Comparison of ENCODE assay signal across 8 cellular contexts in genomic region chr15:101242160-101242998, GRCh38. TPM values are rescaled to one million over a fixed set of nuclear protein-coding genes. Genes with fewer than 3 reads are reported as not detected.
DNase-seq lines count a peak whose midpoint lies in the region; ATAC-seq and TF ChIP-seq lines count a peak whose summit lies in the region.

No MANE protein-coding gene starts in this region.

- peaks cover 4 to 24% of the 10 kb centered on the region in 2 donors for H3K36me3 Mint-ChIP-seq in CD14-positive monocyte
- peaks cover 4% of the 10 kb centered on the region for H3K36me3 Mint-ChIP-seq in endodermal cell (ENCODE audit: low read depth)

- TF ChIP-seq POLR2A in spleen (IDR thresholded peaks at IDR 0.05) = no peak

- peak; percentile 83 for ATAC-seq in GM19351 (IDR thresholded peaks at IDR 0.05; ENCODE audit: unreplicated experiment)
- peak; percentile 84 for ATAC-seq in HG03460 (IDR thresholded peaks at IDR 0.05; ENCODE audit: unreplicated experiment)

- H3K9me3 Mint-ChIP-seq in CD14-positive monocyte (no peaks in the 10 kb centered on the region), endodermal cell (no peaks in the 10 kb centered on the region)

- TF ChIP-seq CTCF in CD14-positive monocyte (IDR thresholded peaks at IDR 0.05) (no peak), VCaP (conservative IDR thresholded peaks at IDR 0.05) (no peak), endodermal cell (conservative IDR thresholded peaks at IDR 0.05) (no peak), spleen (IDR thresholded peaks at IDR 0.05 in 8 of 11, conservative IDR thresholded peaks at IDR 0.05 in 3 of 11) (peak in 1 of 11 experiments; percentile 9)

- WGBS in endodermal cell (ENCODE audit: insufficient coverage in 1 of 2, insufficient read length in 1 of 2), 2 experiments = 92 to 95% methylated on average over 8 to 12 of the region's 12 CpGs
- 13 to 32% (median 18%) methylated on average over 12 of the region's 12 CpGs for WGBS in spleen, 5 donors

- H3K36me3 ChIP-seq in endodermal cell (ENCODE audit: control insufficient read depth, insufficient read depth, low read length) (peaks cover 9% of the 10 kb centered on the region), spleen (no peaks in the 10 kb centered on the region)

- H3K4me3 Mint-ChIP-seq in CD14-positive monocyte = peak overlapping the region; percentile 70 to 76
- peak overlapping the region; percentile 24 for H3K4me3 Mint-ChIP-seq in endodermal cell

- intact Hi-C loops in CD14-positive monocyte (cut with micrococcal nuclease) = loop anchor here (1.0 to 5.0 kb wide), 3 partner anchors 8 to 50 kb away; no protein-coding TSS in a partner anchor
- intact Hi-C loops in spleen (cut with DNase I; ENCODE audit: low total_unique reads) = no loop called here

- no peak overlapping the region for H3K4me3 ChIP-seq in endodermal cell (ENCODE audit: low read length)
- peak overlapping the region in 7 of 8 donors; percentile 18 to 66 (median 27) for H3K4me3 ChIP-seq in spleen

- H3K4me1 Mint-ChIP-seq in CD14-positive monocyte = peaks cover 96% of the 10 kb centered on the region
- H3K4me1 Mint-ChIP-seq in endodermal cell = peaks cover 68% of the 10 kb centered on the region

- peak overlapping the region; percentile 4 for H3K9ac ChIP-seq in endodermal cell (ENCODE audit: extremely low read depth, low read length, poor library complexity, severe bottlenecking)

- peaks cover 0 to 2% (median 0%) of the 10 kb centered on the region in 3 donors for H3K27me3 Mint-ChIP-seq in CD14-positive monocyte (ENCODE audit: low read depth in 3 of 3)
- no peaks in the 10 kb centered on the region for H3K27me3 Mint-ChIP-seq in endodermal cell (ENCODE audit: insufficient read depth)

- H3K4me1 ChIP-seq in endodermal cell (ENCODE audit: control insufficient read depth, insufficient read depth, low read length) (peaks cover 18% of the 10 kb centered on the region), spleen (peaks cover 68 to 100% (median 95%) of the 10 kb centered on the region in 6 donors)

- peak; percentile 79 for DNase-seq in CD14-positive monocyte (ENCODE audit: low spot score)
- DNase-seq in endodermal cell = peak; percentile 36
- peak; percentile 83 for DNase-seq in spleen
- DNase-seq in superior temporal gyrus (ENCODE audit: extremely low spot score) = no peak
- no peak for DNase-seq in NCI-H526 treated with DMSO at 0.1 percent for 48 hours (lab: John Stamatoyannopoulos, UW)

- H3K27ac ChIP-seq in VCaP (peak overlapping the region; percentile 90), endodermal cell (ENCODE audit: low read depth, low read length) (no peak overlapping the region), spleen (peak overlapping the region; percentile 57 to 90 (median 82))

- H3K9me3 ChIP-seq in endodermal cell (ENCODE audit: control insufficient read depth, low read length) (no peaks in the 10 kb centered on the region), spleen (no peaks in the 10 kb centered on the region)

- H3K27ac Mint-ChIP-seq in CD14-positive monocyte (peak overlapping the region; percentile 89 to 97 (median 96)), endodermal cell (peak overlapping the region; percentile 82)

- no peaks in the 10 kb centered on the region for H3K27me3 ChIP-seq in endodermal cell (ENCODE audit: control insufficient read depth, insufficient read depth, low read length, poor library complexity, severe bottlenecking)
- H3K27me3 ChIP-seq in spleen (replicated peaks in 1 of 7) = no peaks in the 10 kb centered on the region

RNA-seq across cellular contexts. Expression of gene CHSY1, which starts 9.5 kb away (rescaled TPM):
- 1 to 10 TPM; 2.7 to 3.0 TPM for polyA plus RNA-seq in CD14-positive monocyte
- 10 to 100 TPM; 33.3 to 39.9 TPM for total RNA-seq in endodermal cell
- 29.5 TPM for polyA plus RNA-seq in endodermal cell (2013, experiment 1 of 2)
- 29.7 TPM for polyA plus RNA-seq in endodermal cell (2013, experiment 2 of 2)
- total RNA-seq in spleen = 10 to 100 TPM; 50.2 to 99.5 (median 55.9) TPM
- 1 to 10 TPM; 6.8 to 9.2 (median 8.3) TPM for polyA plus RNA-seq in spleen

RNA-seq across cellular contexts. Expression of gene SELENOS, which starts 34.9 kb away (rescaled TPM):
- 10 to 100 TPM; 51.6 to 70.2 TPM for polyA plus RNA-seq in CD14-positive monocyte
- 10 to 100 TPM; 56.1 to 60.5 TPM for total RNA-seq in endodermal cell
- 63.3 TPM for polyA plus RNA-seq in endodermal cell (2013, experiment 1 of 2)
- 61.3 TPM for polyA plus RNA-seq in endodermal cell (2013, experiment 2 of 2)
- total RNA-seq in spleen = 100 to 1,000 TPM in 1 of 7 donors, 10 to 100 TPM in 6; 47.3 to 109 (median 63.8) TPM
- 10 to 100 TPM; 25.7 to 41.1 (median 39.7) TPM for polyA plus RNA-seq in spleen

RNA-seq across cellular contexts. Expression of gene SNRPA1, which starts 52.7 kb away (rescaled TPM):
- polyA plus RNA-seq in CD14-positive monocyte (10 to 100 TPM; 23.8 to 35.4 TPM), spleen (10 to 100 TPM; 74.6 to 75.1 (median 74.7) TPM)
- total RNA-seq in endodermal cell (100 to 1,000 TPM; 111 to 140 TPM), spleen (10 to 100 TPM; 56.2 to 85.4 (median 68.8) TPM)
- polyA plus RNA-seq in endodermal cell (2013, experiment 1 of 2) = 123 TPM
- 111 TPM for polyA plus RNA-seq in endodermal cell (2013, experiment 2 of 2)

Comparison
In these comparisons a context has a peak if more than half of its experiments do, and no peak if none do; other contexts are left out.
1. DNase-seq: peak in CD14-positive monocyte (single experiment), endodermal cell (single experiment) and spleen (single experiment); none in superior temporal gyrus (single experiment) and NCI-H526 treated with DMSO at 0.1 percent for 48 hours (single experiment).